20 cellular contexts compared by ENCODE assay signal in the genomic region with DNA sequence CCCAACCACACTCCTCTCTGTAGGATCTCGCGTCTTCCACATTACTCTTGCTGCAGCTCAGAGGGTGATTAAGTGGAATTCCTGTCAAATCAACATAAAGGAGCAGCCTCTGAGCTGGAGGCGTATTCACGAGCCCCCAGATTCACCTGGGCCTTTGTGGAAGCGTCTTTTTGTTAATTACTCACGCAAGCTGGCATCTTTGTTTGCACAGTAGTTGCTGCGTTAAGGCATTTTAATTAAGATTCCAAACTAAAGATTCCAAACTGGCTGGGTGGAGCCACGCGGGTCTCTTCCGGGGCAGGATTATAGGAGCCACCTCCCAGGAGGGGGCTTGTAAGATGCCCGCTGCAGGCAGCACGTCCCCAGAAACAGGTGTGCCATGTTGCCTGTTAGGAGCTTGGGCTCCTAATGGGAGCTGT. TPM values are rescaled to one million over a fixed set of nuclear protein-coding genes. Genes with fewer than 3 reads are reported as not detected.
DNase-seq lines count a peak whose midpoint lies in the region; ATAC-seq, FAIRE-seq and TF ChIP-seq lines count a peak whose summit lies in the region.
"Had no signal": no experiment of that assay in that cellular context is flagged by ENCODE, and none has a peak within 500 bp of the region (broad histone marks: within the 10 kb centered on the region; RNA-seq: fewer than 3 reads in every experiment).

No MANE protein-coding gene starts in this region.

- no peaks in the 10 kb centered on the region for H3K9me3 ChIP-seq in endodermal cell (ENCODE audit: control insufficient read depth, low read length)
- H3K9me3 ChIP-seq in neural progenitor cell (ENCODE audit: low read depth): no peaks in the 10 kb centered on the region
- H3K9me3 ChIP-seq: BLaER1 had no signal

- peak; percentile 23 for DNase-seq in activated CD8-positive, alpha-beta memory T cell treated with anti-CD3 and anti-CD28 coated beads, Interleukin-2, amount 50 U/mL, for 48 hours
- DNase-seq in activated CD8-positive, alpha-beta memory T cell treated with anti-CD3 and anti-CD28 coated beads, Interleukin-2, amount 50 U/mL, for 4 hours: no peak
- peak; percentile 52 for DNase-seq in endodermal cell
- DNase-seq in neural progenitor cell (ENCODE audit: low spot score): peak; percentile 92
- no peak for DNase-seq in stimulated activated effector memory CD8-positive, alpha-beta T cell treated with anti-CD3 and anti-CD28 coated beads, Interleukin-12 subunit alpha, Interleukin-12 subunit beta, amount 100 ng/mL, for 72 hours (ENCODE audit: low spot score in 2 of 2)
- no peak for DNase-seq in MCF 10A (ENCODE audit: unreplicated experiment)
- DNase-seq in urothelium cell line (ENCODE audit: low spot score): no peak
- no peak for DNase-seq in NOMO-1 treated with DMSO at 0.1 percent for 48 hours (lab: John Stamatoyannopoulos, UW; ENCODE audit: unreplicated experiment)
- DNase-seq: DND-41, GF-D8, NCI-H187, NCI-H2171, NCI-H446, RPMI8226 had no signal

- H3K4me1 ChIP-seq in endodermal cell (ENCODE audit: control insufficient read depth, insufficient read depth, low read length): peaks cover 3% of the 10 kb centered on the region
- peaks cover 51% of the 10 kb centered on the region for H3K4me1 ChIP-seq in neural progenitor cell

- no peak for FAIRE-seq in urothelium cell line (lab: Jason Lieb, UNC)
- FAIRE-seq: D721Med, GM12891, GM18507 had no signal

- no peaks in the 10 kb centered on the region for H3K79me2 ChIP-seq in neural progenitor cell (ENCODE audit: low read depth)

- BruUV-seq in MCF 10A (replicated peaks; lab: Mats Ljungman, UMichigan): no TSS peak

- no peak for TF ChIP-seq CTCF in endodermal cell (conservative IDR thresholded peaks at IDR 0.05)
- TF ChIP-seq CTCF in neural progenitor cell (IDR thresholded peaks at IDR 0.05): no peak
- no peak for TF ChIP-seq CTCF in MCF 10A (IDR thresholded peaks at IDR 0.05; ENCODE audit: unreplicated experiment)

- H3K27ac Mint-ChIP-seq in endodermal cell (peak overlapping the region; percentile 61), neural progenitor cell (peak overlapping the region; percentile 81), MCF 10A (ENCODE audit: low read depth, unreplicated experiment) (no peak overlapping the region)
- no peak overlapping the region for H3K27ac Mint-ChIP-seq in stimulated activated effector memory CD8-positive, alpha-beta T cell treated with anti-CD3 and anti-CD28 coated beads, Interleukin-12 subunit alpha, Interleukin-12 subunit beta, amount 100 ng/mL, for 72 hours
- H3K27ac Mint-ChIP-seq: CD8-positive, alpha-beta T cell had no signal

- H3K9ac ChIP-seq in endodermal cell (ENCODE audit: extremely low read depth, low read length, poor library complexity, severe bottlenecking) (no peak overlapping the region), neural progenitor cell (no peak overlapping the region)
- H3K9ac ChIP-seq: BLaER1 had no signal

- no peak for ATAC-seq in stimulated activated effector memory CD8-positive, alpha-beta T cell treated with anti-CD3 and anti-CD28 coated beads, Interleukin-12 subunit alpha, Interleukin-12 subunit beta, amount 100 ng/mL, for 72 hours
- ATAC-seq: CD8-positive, alpha-beta T cell had no signal

- no peak overlapping the region for H3K27ac ChIP-seq in endodermal cell (ENCODE audit: low read depth, low read length)
- H3K27ac ChIP-seq in neural progenitor cell: peak overlapping the region; percentile 99
- H3K27ac ChIP-seq: BLaER1 had no signal

- CTCF ChIA-PET in MCF 10A (lab: Yijun Ruan, JAX): no interaction called here

- H3K4me1 Mint-ChIP-seq in endodermal cell (peaks cover 9% of the 10 kb centered on the region), neural progenitor cell (peaks cover 73% of the 10 kb centered on the region), MCF 10A (ENCODE audit: insufficient read depth, unreplicated experiment) (no peaks in the 10 kb centered on the region)
- no peaks in the 10 kb centered on the region for H3K4me1 Mint-ChIP-seq in stimulated activated effector memory CD8-positive, alpha-beta T cell treated with anti-CD3 and anti-CD28 coated beads, Interleukin-12 subunit alpha, Interleukin-12 subunit beta, amount 100 ng/mL, for 72 hours

- H3K4me2 ChIP-seq in neural progenitor cell: peak overlapping the region; percentile 51
- H3K4me2 ChIP-seq: BLaER1 had no signal

- H3K27me3 ChIP-seq in endodermal cell (ENCODE audit: control insufficient read depth, insufficient read depth, low read length, poor library complexity, severe bottlenecking) (no peaks in the 10 kb centered on the region), neural progenitor cell (no peaks in the 10 kb centered on the region)
- H3K27me3 ChIP-seq: BLaER1 had no signal

- no peak overlapping the region for H3K4me3 ChIP-seq in endodermal cell (ENCODE audit: low read length)
- no peak overlapping the region for H3K4me3 ChIP-seq in neural progenitor cell
- H3K4me3 ChIP-seq: BLaER1 had no signal

- H2AFZ ChIP-seq in neural progenitor cell (replicated peaks): no peak overlapping the region

- no peak overlapping the region for H3K4me3 Mint-ChIP-seq in endodermal cell
- peak overlapping the region; percentile 16 for H3K4me3 Mint-ChIP-seq in neural progenitor cell
- H3K4me3 Mint-ChIP-seq in stimulated activated effector memory CD8-positive, alpha-beta T cell treated with anti-CD3 and anti-CD28 coated beads, Interleukin-12 subunit alpha, Interleukin-12 subunit beta, amount 100 ng/mL, for 72 hours: no peak overlapping the region
- no peak overlapping the region for H3K4me3 Mint-ChIP-seq in MCF 10A (ENCODE audit: unreplicated experiment)
- H3K4me3 Mint-ChIP-seq: CD8-positive, alpha-beta T cell had no signal

- no peaks in the 10 kb centered on the region for H3K36me3 Mint-ChIP-seq in endodermal cell (ENCODE audit: low read depth)
- H3K36me3 Mint-ChIP-seq in neural progenitor cell: no peaks in the 10 kb centered on the region
- no peaks in the 10 kb centered on the region for H3K36me3 Mint-ChIP-seq in stimulated activated effector memory CD8-positive, alpha-beta T cell treated with anti-CD3 and anti-CD28 coated beads, Interleukin-12 subunit alpha, Interleukin-12 subunit beta, amount 100 ng/mL, for 72 hours
- no peaks in the 10 kb centered on the region for H3K36me3 Mint-ChIP-seq in MCF 10A (ENCODE audit: insufficient read depth, unreplicated experiment)
- H3K36me3 Mint-ChIP-seq: CD8-positive, alpha-beta T cell had no signal

- 66 to 70% methylated on average over 12 of the region's 12 CpGs for WGBS in endodermal cell (ENCODE audit: insufficient coverage in 1 of 2, insufficient read length in 1 of 2), 2 experiments

- peaks cover 14% of the 10 kb centered on the region for H3K27me3 Mint-ChIP-seq in endodermal cell (ENCODE audit: insufficient read depth)
- peaks cover 16% of the 10 kb centered on the region for H3K27me3 Mint-ChIP-seq in neural progenitor cell (ENCODE audit: insufficient read depth, low read depth)
- peaks cover 51% of the 10 kb centered on the region for H3K27me3 Mint-ChIP-seq in MCF 10A (ENCODE audit: insufficient read depth, unreplicated experiment)

- POLR2A ChIA-PET in MCF 10A (lab: Yijun Ruan, JAX): interaction anchor here (0.7 kb wide), 1 partner anchor 368 kb away, joined by 3 read pairs; no protein-coding TSS in a partner anchor

- H4K20me1 ChIP-seq in neural progenitor cell (ENCODE audit: low read depth): no peaks in the 10 kb centered on the region
- H4K20me1 ChIP-seq: BLaER1 had no signal

- H3K9me3 Mint-ChIP-seq in endodermal cell (no peaks in the 10 kb centered on the region), neural progenitor cell (peaks cover 2% of the 10 kb centered on the region), MCF 10A (ENCODE audit: unreplicated experiment) (no peaks in the 10 kb centered on the region)
- H3K9me3 Mint-ChIP-seq in stimulated activated effector memory CD8-positive, alpha-beta T cell treated with anti-CD3 and anti-CD28 coated beads, Interleukin-12 subunit alpha, Interleukin-12 subunit beta, amount 100 ng/mL, for 72 hours: no peaks in the 10 kb centered on the region
- H3K9me3 Mint-ChIP-seq: CD8-positive, alpha-beta T cell had no signal

- H3K36me3 ChIP-seq in endodermal cell (ENCODE audit: control insufficient read depth, insufficient read depth, low read length): no peaks in the 10 kb centered on the region
- no peaks in the 10 kb centered on the region for H3K36me3 ChIP-seq in neural progenitor cell
- H3K36me3 ChIP-seq: BLaER1 had no signal

- intact Hi-C loops in MCF 10A (cut with micrococcal nuclease): no loop called here

- H3F3A ChIP-seq in neural progenitor cell (ENCODE audit: low read depth): peaks cover 33% of the 10 kb centered on the region

RNA-seq across cellular contexts. Expression of a gene that starts 21.5 kb away (rescaled TPM):
- total RNA-seq in endodermal cell (not detected), neural progenitor cell (ENCODE audit: low replicate concordance) (0.09 TPM in 1 of 2 replicates, not detected in the other), MCF 10A (2022) (not detected in 2 replicates)
- polyA plus RNA-seq in endodermal cell (2013, experiment 1 of 2): not detected
- not detected for polyA plus RNA-seq in endodermal cell (2013, experiment 2 of 2)
- total RNA-seq: A172; CD8-positive, alpha-beta T cell had no signal

Comparison
In these comparisons a context has a peak if more than half of its experiments do, and no peak if none do; other contexts are left out.
1. DNase-seq: peak in activated CD8-positive, alpha-beta memory T cell treated with anti-CD3 and anti-CD28 coated beads, Interleukin-2, amount 50 U/mL, for 48 hours (single experiment), endodermal cell (single experiment) and neural progenitor cell (single experiment); none in activated CD8-positive, alpha-beta memory T cell treated with anti-CD3 and anti-CD28 coated beads, Interleukin-2, amount 50 U/mL, for 4 hours (single experiment), stimulated activated effector memory CD8-positive, alpha-beta T cell treated with anti-CD3 and anti-CD28 coated beads, Interleukin-12 subunit alpha, Interleukin-12 subunit beta, amount 100 ng/mL, for 72 hours (0 of 2), MCF 10A (single experiment), urothelium cell line (single experiment) and NOMO-1 treated with DMSO at 0.1 percent for 48 hours (single experiment).
2. H3K27ac Mint-ChIP-seq: peak in endodermal cell (single experiment) and neural progenitor cell (single experiment); none in stimulated activated effector memory CD8-positive, alpha-beta T cell treated with anti-CD3 and anti-CD28 coated beads, Interleukin-12 subunit alpha, Interleukin-12 subunit beta, amount 100 ng/mL, for 72 hours (single experiment) and MCF 10A (single experiment).